19 cellular contexts compared by ENCODE assay signal in the genomic region with DNA sequence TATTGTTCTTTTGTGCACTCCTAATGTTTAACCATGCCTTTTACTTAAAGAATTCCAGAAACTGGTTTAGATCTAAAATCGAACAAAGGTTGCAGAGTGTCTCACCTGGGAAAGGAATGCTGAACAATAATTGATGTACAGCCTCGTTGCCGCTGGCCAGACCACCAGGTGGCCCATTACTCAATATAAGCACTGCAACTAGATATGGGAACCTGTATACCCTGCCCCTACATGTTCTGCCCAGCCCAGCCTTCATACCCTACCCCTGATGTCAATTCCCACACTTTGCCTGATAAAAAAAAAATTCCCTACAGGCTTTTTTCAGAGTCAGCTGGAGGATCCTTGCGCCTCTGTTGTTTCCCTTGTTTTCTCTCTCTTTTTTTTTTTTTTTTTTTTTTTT. TPM values are rescaled to one million over a fixed set of nuclear protein-coding genes. Genes with fewer than 3 reads are reported as not detected.
DNase-seq lines count a peak whose midpoint lies in the region; ATAC-seq and TF ChIP-seq lines count a peak whose summit lies in the region.
"Had no signal": no experiment of that assay in that cellular context is flagged by ENCODE, and none has a peak within 500 bp of the region (broad histone marks: within the 10 kb centered on the region; RNA-seq: fewer than 3 reads in every experiment).

No MANE protein-coding gene starts in this region.

- no peaks in the 10 kb centered on the region for H3K27me3 ChIP-seq in ascending aorta

- H3K9me3 ChIP-seq in OCI-LY7 (ENCODE audit: low read length) (no peaks in the 10 kb centered on the region), ascending aorta (no peaks in the 10 kb centered on the region)

- H2AFZ ChIP-seq in OCI-LY7 (ENCODE audit: low read length), result no peak overlapping the region
- H2AFZ ChIP-seq: GM23248 had no signal

- H3K4me3 ChIP-seq in OCI-LY7 (ENCODE audit: low read depth, low read length, poor library complexity, severe bottlenecking), result no peak overlapping the region
- no peak overlapping the region for H3K4me3 ChIP-seq in ascending aorta
- H3K4me3 ChIP-seq: GM23248 had no signal

- H3K9me3 Mint-ChIP-seq in activated T-cell treated with anti-CD3 and anti-CD28 coated beads, Interleukin-2, amount 50 U/mL, for 72 hours, result no peaks in the 10 kb centered on the region
- H3K9me3 Mint-ChIP-seq in endothelial cell (ENCODE audit: unreplicated experiment), result no peaks in the 10 kb centered on the region
- no peaks in the 10 kb centered on the region for H3K9me3 Mint-ChIP-seq in progenitor cell of endocrine pancreas (ENCODE audit: low read depth)
- H3K9me3 Mint-ChIP-seq: CD4-positive, alpha-beta memory T cell had no signal

- H3K27ac ChIP-seq in OCI-LY7 (ENCODE audit: low read depth, low read length, poor library complexity, severe bottlenecking) (no peak overlapping the region), ascending aorta (no peak overlapping the region)
- H3K27ac ChIP-seq: GM23248 had no signal

- no peak overlapping the region for H3K4me3 Mint-ChIP-seq in activated T-cell treated with anti-CD3 and anti-CD28 coated beads, Interleukin-2, amount 50 U/mL, for 72 hours
- H3K4me3 Mint-ChIP-seq in endothelial cell (ENCODE audit: unreplicated experiment), result no peak overlapping the region
- H3K4me3 Mint-ChIP-seq in progenitor cell of endocrine pancreas (ENCODE audit: low read depth), result no peak overlapping the region
- H3K4me3 Mint-ChIP-seq: CD4-positive, alpha-beta memory T cell had no signal

- no peaks in the 10 kb centered on the region for H4K20me1 ChIP-seq in OCI-LY7 (ENCODE audit: insufficient read depth, low read length)

- H3K36me3 ChIP-seq in OCI-LY7 (ENCODE audit: insufficient read depth, low read length) (peaks cover 11% of the 10 kb centered on the region; the same call in 1 of the 2 replicates), ascending aorta (no peaks in the 10 kb centered on the region)

- no TSS peak for BruUV-seq in OCI-LY7 (replicated peaks; lab: Mats Ljungman, UMichigan)

- no peak overlapping the region for H3K4me2 ChIP-seq in OCI-LY7 (ENCODE audit: low read length)

- H3K27ac Mint-ChIP-seq in activated T-cell treated with anti-CD3 and anti-CD28 coated beads, Interleukin-2, amount 50 U/mL, for 72 hours, result peak overlapping the region; percentile 62
- H3K27ac Mint-ChIP-seq in endothelial cell (ENCODE audit: unreplicated experiment) (peak overlapping the region; percentile 30), progenitor cell of endocrine pancreas (no peak overlapping the region)
- H3K27ac Mint-ChIP-seq: CD4-positive, alpha-beta memory T cell had no signal

- no peaks in the 10 kb centered on the region for H3K79me2 ChIP-seq in OCI-LY7 (ENCODE audit: insufficient read depth, low read depth, low read length)

- H3K9me2 ChIP-seq in OCI-LY7 (ENCODE audit: insufficient read depth, low read length), result no peaks in the 10 kb centered on the region

- H3K27me3 Mint-ChIP-seq in activated T-cell treated with anti-CD3 and anti-CD28 coated beads, Interleukin-2, amount 50 U/mL, for 72 hours (ENCODE audit: low read depth), result no peaks in the 10 kb centered on the region
- H3K27me3 Mint-ChIP-seq in endothelial cell (ENCODE audit: unreplicated experiment) (no peaks in the 10 kb centered on the region), progenitor cell of endocrine pancreas (no peaks in the 10 kb centered on the region)
- H3K27me3 Mint-ChIP-seq: CD4-positive, alpha-beta memory T cell had no signal

- DNase-seq in activated T-cell treated with anti-CD3 and anti-CD28 coated beads, Interleukin-2, amount 50 U/mL, for 72 hours, result no peak
- no peak for DNase-seq in activated T-cell treated with anti-CD3 and anti-CD28 coated beads, Interleukin-2, amount 50 U/mL, for 1 hour
- DNase-seq in OCI-LY7 (ENCODE audit: low spot score), result no peak
- DNase-seq in endothelial cell (ENCODE audit: low spot score), result no peak
- DNase-seq in progenitor cell of endocrine pancreas (ENCODE audit: low spot score, unreplicated experiment), result no peak
- no peak for DNase-seq in ascending aorta (ENCODE audit: low spot score in 2 of 2)
- no peak for DNase-seq in activated gamma-delta T cell treated with Interleukin-2 at 50 U/mL for 16 hours
- DNase-seq in NCI-H1092 (lab: John Stamatoyannopoulos, UW), result no peak
- DNase-seq: 8988T; C1 segment of cervical spinal cord; Calu3; CD4-positive, alpha-beta memory T cell; COR-L47; DMS53; DMS79 treated with DMSO at 0.1 percent for 48 hours; GF-D8; GM23248; H7; HCEC 1CT had no signal

- POLR2A ChIA-PET in OCI-LY7 (lab: Charles Lee), result interaction anchor here (0.5 kb wide), 1 partner anchor 98 kb away, joined by 3 read pairs; no protein-coding TSS in a partner anchor

- ATAC-seq in activated T-cell treated with anti-CD3 and anti-CD28 coated beads, Interleukin-2, amount 50 U/mL, for 72 hours (replicated peaks in 1 of 2), result no peak

- CTCF ChIA-PET in OCI-LY7 (lab: Charles Lee; ENCODE audit: unreplicated experiment), result no interaction called here

- H3K36me3 Mint-ChIP-seq in activated T-cell treated with anti-CD3 and anti-CD28 coated beads, Interleukin-2, amount 50 U/mL, for 72 hours (ENCODE audit: insufficient read depth in 2 of 2), result no peaks in the 10 kb centered on the region
- H3K36me3 Mint-ChIP-seq in endothelial cell (ENCODE audit: low read depth, unreplicated experiment) (no peaks in the 10 kb centered on the region), progenitor cell of endocrine pancreas (ENCODE audit: insufficient read depth) (no peaks in the 10 kb centered on the region)

- H3K4me1 ChIP-seq in OCI-LY7 (ENCODE audit: insufficient read depth, low read length, poor library complexity, severe bottlenecking), result no peaks in the 10 kb centered on the region
- no peaks in the 10 kb centered on the region for H3K4me1 ChIP-seq in ascending aorta

- no peaks in the 10 kb centered on the region for H3K4me1 Mint-ChIP-seq in activated T-cell treated with anti-CD3 and anti-CD28 coated beads, Interleukin-2, amount 50 U/mL, for 72 hours (ENCODE audit: low read depth)
- H3K4me1 Mint-ChIP-seq in endothelial cell (ENCODE audit: unreplicated experiment) (no peaks in the 10 kb centered on the region), progenitor cell of endocrine pancreas (ENCODE audit: low read depth) (peaks cover 2% of the 10 kb centered on the region)

- intact Hi-C loops in OCI-LY7 (cut with micrococcal nuclease; ENCODE audit: unreplicated experiment) (no loop called here), ascending aorta (cut with DNase I) (no loop called here)

- peak; percentile 23; the same call in 1 of the 2 replicates for TF ChIP-seq CTCF in OCI-LY7 (conservative IDR thresholded peaks at IDR 0.05; ENCODE audit: low read length)
- no peak for TF ChIP-seq CTCF in endothelial cell (IDR thresholded peaks at IDR 0.05; ENCODE audit: unreplicated experiment)
- peak; percentile 22 for TF ChIP-seq CTCF in progenitor cell of endocrine pancreas (IDR thresholded peaks at IDR 0.05; ENCODE audit: unreplicated experiment)
- TF ChIP-seq CTCF in ascending aorta (IDR thresholded peaks at IDR 0.05), result no peak

RNA-seq across cellular contexts. Expression of gene HINT1, which starts 13.8 kb away (rescaled TPM):
- 100 to 1,000 TPM; 269 to 292 TPM for total RNA-seq in activated T-cell treated with anti-CD3 and anti-CD28 coated beads, Interleukin-2, amount 50 U/mL, for 72 hours
- total RNA-seq in OCI-LY7 (2014; rRNA removed; shearing (Covaris generic)), result 205 and 343 TPM in 2 replicates
- total RNA-seq in OCI-LY7 (2022) (246 and 253 TPM in 2 replicates), endothelial cell (ENCODE audit: unreplicated experiment) (216 TPM), progenitor cell of endocrine pancreas (189 and 210 TPM in 2 replicates), ascending aorta (78.9 TPM)

RNA-seq across cellular contexts. Expression of gene LYRM7, which starts 19.5 kb away (rescaled TPM):
- total RNA-seq in activated T-cell treated with anti-CD3 and anti-CD28 coated beads, Interleukin-2, amount 50 U/mL, for 72 hours, result 10 to 100 TPM; 12.4 to 16.0 TPM
- total RNA-seq in OCI-LY7 (2014; rRNA removed; shearing (Covaris generic)), result 14.4 and 18.2 TPM in 2 replicates
- 24.3 and 25.5 TPM in 2 replicates for total RNA-seq in OCI-LY7 (2022)
- total RNA-seq in endothelial cell (ENCODE audit: unreplicated experiment), result 6.3 TPM
- total RNA-seq in progenitor cell of endocrine pancreas, result 5.9 and 6.1 TPM in 2 replicates
- 0.32 TPM for total RNA-seq in ascending aorta

Comparison
In these comparisons a context has a peak if more than half of its experiments do, and no peak if none do; other contexts are left out.
1. CTCF ChIP-seq: peak in OCI-LY7 (single experiment) and progenitor cell of endocrine pancreas (single experiment); none in endothelial cell (single experiment) and ascending aorta (0 of 3).